1 cellular context compared by ENCODE assay signal in genomic region chr17:7174603-7175362, GRCh38.
TF ChIP-seq lines count a peak whose summit lies in the region.

No MANE protein-coding gene starts in this region.

TF ChIP-seq in HEK293, 187 proteins besides CTCF, POLR2A, EP300 and RAD21 (continued from another document and continues in another):
- TF ChIP-seq ZNF10 (tag by site-specific recombination; IDR thresholded peaks at IDR 0.05) (no peak), ZNF707 (tag by site-specific recombination; IDR thresholded peaks at IDR 0.05) (no peak), ZNF155 (tag by site-specific recombination; IDR thresholded peaks at IDR 0.05) (no peak; the same call in 1 of the 2 replicates), ZNF776 (tag by site-specific recombination; IDR thresholded peaks at IDR 0.05; ENCODE audit: borderline replicate concordance) (no peak; the same call in 1 of the 2 replicates), ZNF514 (tag by site-specific recombination; IDR thresholded peaks at IDR 0.05) (0 out of 2 replicates have a peak, but pooled peaks have one; percentile 36), PATZ1 (tag by site-specific recombination; IDR thresholded peaks at IDR 0.05) (0 out of 2 replicates have a peak, but pooled peaks have one; percentile 28), MZF1 (tag by site-specific recombination; IDR thresholded peaks at IDR 0.05; ENCODE audit: borderline replicate concordance) (no peak), ZNF558 (tag by site-specific recombination; IDR thresholded peaks at IDR 0.05) (no peak), ZSCAN16 (tag by site-specific recombination; IDR thresholded peaks at IDR 0.05) (no peak), ZNF548 (tag by site-specific recombination; IDR thresholded peaks at IDR 0.05) (0 out of 2 replicates have a peak, but pooled peaks have one; percentile 33), ZNF610 (tag by site-specific recombination; IDR thresholded peaks at IDR 0.05; ENCODE audit: borderline replicate concordance) (no peak), ZFP37 (tag by site-specific recombination; IDR thresholded peaks at IDR 0.05) (no peak), SALL2 (tag by site-specific recombination; IDR thresholded peaks at IDR 0.05; ENCODE audit: borderline replicate concordance) (peak; percentile 56; the same call in 1 of the 2 replicates), ZNF202 (tag by site-specific recombination; IDR thresholded peaks at IDR 0.05; ENCODE audit: borderline replicate concordance) (0 out of 2 replicates have a peak, but pooled peaks have one; percentile 6), ZNF26 (tag by site-specific recombination; IDR thresholded peaks at IDR 0.05) (no peak), ZNF449 (tag by site-specific recombination; IDR thresholded peaks at IDR 0.05) (no peak), ZNF157 (tag by site-specific recombination; IDR thresholded peaks at IDR 0.05) (no peak; the same call in none of the 2 replicates), ZSCAN18 (tag by site-specific recombination; IDR thresholded peaks at IDR 0.05) (0 out of 2 replicates have a peak, but pooled peaks have one; percentile 19), KLF7 (tag by site-specific recombination; IDR thresholded peaks at IDR 0.05; ENCODE audit: borderline replicate concordance) (0 out of 2 replicates have a peak, but pooled peaks have one; percentile 14), ZNF639 (tag by site-specific recombination; IDR thresholded peaks at IDR 0.05) (no peak), ZNF354C (tag by site-specific recombination; IDR thresholded peaks at IDR 0.05; ENCODE audit: borderline replicate concordance, low read depth) (no peak), ZNF530 (tag by site-specific recombination; IDR thresholded peaks at IDR 0.05; ENCODE audit: low read depth) (no peak), ZBTB48 (tag by site-specific recombination; IDR thresholded peaks at IDR 0.05) (no peak), ZNF555 (tag by site-specific recombination; conservative IDR thresholded peaks at IDR 0.05) (no peak), ZNF398 (tag by site-specific recombination; IDR thresholded peaks at IDR 0.05) (no peak), ZNF501 (tag by site-specific recombination; IDR thresholded peaks at IDR 0.05) (no peak), ZNF768 (tag by site-specific recombination; IDR thresholded peaks at IDR 0.05) (no peak), ATF2 (tag by site-specific recombination; IDR thresholded peaks at IDR 0.05; ENCODE audit: low read depth) (no peak), ZNF169 (tag by site-specific recombination; IDR thresholded peaks at IDR 0.05) (no peak), YY1 (tag by site-specific recombination; IDR thresholded peaks at IDR 0.05) (no peak; the same call in 1 of the 2 replicates), BCL11B (tag by site-specific recombination; IDR thresholded peaks at IDR 0.05; ENCODE audit: low read depth) (no peak), ZNF621 (tag by site-specific recombination; IDR thresholded peaks at IDR 0.05) (peak; percentile 90), ZNF561 (tag by site-specific recombination; IDR thresholded peaks at IDR 0.05; ENCODE audit: borderline replicate concordance) (no peak), ZNF777 (tag by site-specific recombination; IDR thresholded peaks at IDR 0.05; ENCODE audit: borderline replicate concordance) (no peak), ZNF416 (tag by site-specific recombination; IDR thresholded peaks at IDR 0.05) (no peak), ZNF350 (tag by site-specific recombination; IDR thresholded peaks at IDR 0.05) (no peak), ZNF830 (tag by site-specific recombination; IDR thresholded peaks at IDR 0.05; ENCODE audit: low read depth) (no peak), KLF9 (tag by site-specific recombination; IDR thresholded peaks at IDR 0.05; ENCODE audit: low read depth) (no peak; the same call in 1 of the 2 replicates), ZNF114 (tag by site-specific recombination; IDR thresholded peaks at IDR 0.05) (peak; percentile 13; the same call in 1 of the 2 replicates), ZSCAN5A (tag by site-specific recombination; IDR thresholded peaks at IDR 0.05) (no peak), ZNF677 (tag by site-specific recombination; IDR thresholded peaks at IDR 0.05) (no peak), SP3 (tag by site-specific recombination; IDR thresholded peaks at IDR 0.05) (no peak), ZNF280C (tag by site-specific recombination; IDR thresholded peaks at IDR 0.05) (no peak), ZNF48 (tag by site-specific recombination; IDR thresholded peaks at IDR 0.05) (no peak), ZNF624 (tag by site-specific recombination; IDR thresholded peaks at IDR 0.05) (no peak), ZNF148 (tag by site-specific recombination; IDR thresholded peaks at IDR 0.05; ENCODE audit: borderline replicate concordance) (peak; percentile 62)
